Comparison of ENCODE assay signal across 9 cellular contexts in genomic region chr12:113056381-113056630, GRCh38. TPM values are rescaled to one million over a fixed set of nuclear protein-coding genes. Genes with fewer than 3 reads are reported as not detected.
A peak's percentile ranks its signal among the peaks of the same experiment; 100 is the strongest.
DNase-seq lines count a peak whose midpoint lies in the region; ATAC-seq and TF ChIP-seq lines count a peak whose summit lies in the region.
"Had no signal": no experiment of that assay in that cellular context is flagged by ENCODE, and none has a peak within 500 bp of the region (broad histone marks: within the 10 kb centered on the region; RNA-seq: fewer than 3 reads in every experiment).

No MANE protein-coding gene starts in this region.

- ATAC-seq in GM18505 (IDR thresholded peaks at IDR 0.05; ENCODE audit: unreplicated experiment) (no peak), esophagus mucosa (no peak)

- H4K91ac ChIP-seq in mesenchymal stem cell (ENCODE audit: low read length): no peak overlapping the region

- peak overlapping the region; percentile 79 for H3K4me2 ChIP-seq in mesenchymal stem cell (ENCODE audit: low read length, poor library complexity, severe bottlenecking)

- no peaks in the 10 kb centered on the region for H3K36me3 Mint-ChIP-seq in activated naive CD4-positive, alpha-beta T cell treated with anti-CD3 and anti-CD28 coated beads, Interleukin-2, amount 50 U/mL, for 24 hours

- no peak overlapping the region for H2BK5ac ChIP-seq in mesenchymal stem cell (ENCODE audit: low read depth, low read length, poor library complexity, severe bottlenecking)

- no peaks in the 10 kb centered on the region for H3K9me3 Mint-ChIP-seq in activated naive CD4-positive, alpha-beta T cell treated with anti-CD3 and anti-CD28 coated beads, Interleukin-2, amount 50 U/mL, for 24 hours

- H3K4me1 Mint-ChIP-seq in activated naive CD4-positive, alpha-beta T cell treated with anti-CD3 and anti-CD28 coated beads, Interleukin-2, amount 50 U/mL, for 24 hours: peaks cover 41% of the 10 kb centered on the region

- H3K14ac ChIP-seq in mesenchymal stem cell (ENCODE audit: low read length in 2 of 2): no peak overlapping the region

- H2AFZ ChIP-seq in mesenchymal stem cell (ENCODE audit: low read depth, low read length): no peak overlapping the region

- H3K4me3 ChIP-seq in astrocyte of the cerebellum (ENCODE audit: low read depth, low read length) (peak overlapping the region; percentile 35), mesenchymal stem cell (ENCODE audit: insufficient read depth in 1 of 2, low read depth in 1 of 2, low read length in 2 of 2) (peak overlapping the region; percentile 31 to 59), thymus (ENCODE audit: low read length) (peak overlapping the region; percentile 43)

- no peak overlapping the region for H2BK120ac ChIP-seq in mesenchymal stem cell (ENCODE audit: low read depth, low read length)

- peaks cover 11% of the 10 kb centered on the region for H3K4me1 ChIP-seq in mesenchymal stem cell (ENCODE audit: control insufficient read depth, insufficient read depth, low read depth, low read length)
- peaks cover 3% of the 10 kb centered on the region for H3K4me1 ChIP-seq in thymus (ENCODE audit: control insufficient read depth, insufficient read depth, low read length)
- H3K4me1 ChIP-seq: Caco-2 had no signal

- H3K18ac ChIP-seq in mesenchymal stem cell (ENCODE audit: low read depth in 1 of 2, low read length in 2 of 2): no peak overlapping the region

- no peak overlapping the region for H4K8ac ChIP-seq in mesenchymal stem cell (ENCODE audit: low read length)

- H3K9me3 ChIP-seq in mesenchymal stem cell (ENCODE audit: control insufficient read depth, low read length) (no peaks in the 10 kb centered on the region), thymus (ENCODE audit: control insufficient read depth) (no peaks in the 10 kb centered on the region)
- H3K9me3 ChIP-seq: Caco-2 had no signal

- H3K9ac ChIP-seq in mesenchymal stem cell (ENCODE audit: low read length): no peak overlapping the region

- no peaks in the 10 kb centered on the region for H3K27me3 Mint-ChIP-seq in activated naive CD4-positive, alpha-beta T cell treated with anti-CD3 and anti-CD28 coated beads, Interleukin-2, amount 50 U/mL, for 24 hours

- WGBS in mesenchymal stem cell: 48% methylated on average over 3 of the region's 8 CpGs
- 12% methylated on average over 8 of the region's 8 CpGs for WGBS in thymus

- H3K79me1 ChIP-seq in mesenchymal stem cell (replicated peaks; ENCODE audit: low read length, poor library complexity, severe bottlenecking): no peaks in the 10 kb centered on the region

- H3K27me3 ChIP-seq in mesenchymal stem cell (ENCODE audit: control insufficient read depth in 1 of 2, insufficient read depth in 1 of 2, low read length in 2 of 2): peaks cover 79 to 93% of the 10 kb centered on the region in 2 experiments
- H3K27me3 ChIP-seq in thymus (ENCODE audit: control insufficient read depth, insufficient read depth): peaks cover 16% of the 10 kb centered on the region

- H3K4me3 Mint-ChIP-seq in activated naive CD4-positive, alpha-beta T cell treated with anti-CD3 and anti-CD28 coated beads, Interleukin-2, amount 50 U/mL, for 24 hours: peak overlapping the region; percentile 81

- TF ChIP-seq POLR2A in GM18505 (IDR thresholded peaks at IDR 0.05; ENCODE audit: borderline replicate concordance, extremely low read depth, insufficient read depth, insufficient read length): no peak

- in situ Hi-C loops in astrocyte of the cerebellum (cut with HindIII; ENCODE audit: low sequenced_read_pairs): loop anchor here (25.0 kb wide), 1 partner anchor 106 kb away; no protein-coding TSS in a partner anchor

- no peak overlapping the region for H3K4ac ChIP-seq in mesenchymal stem cell (ENCODE audit: low read depth in 1 of 2, low read length in 2 of 2)

- H3K23ac ChIP-seq in mesenchymal stem cell (ENCODE audit: low read length in 2 of 2): no peak overlapping the region

- H2BK15ac ChIP-seq in mesenchymal stem cell (ENCODE audit: low read depth, poor library complexity, severe bottlenecking): no peak overlapping the region

- H2BK12ac ChIP-seq in mesenchymal stem cell (ENCODE audit: low read length in 2 of 2): no peak overlapping the region

- H3K36me3 ChIP-seq in mesenchymal stem cell (ENCODE audit: control insufficient read depth in 1 of 2, insufficient read depth in 2 of 2, low read depth in 1 of 2, low read length in 2 of 2): no peaks in the 10 kb centered on the region
- no peaks in the 10 kb centered on the region for H3K36me3 ChIP-seq in thymus (ENCODE audit: control insufficient read depth, insufficient read depth)

- H3K27ac Mint-ChIP-seq in activated naive CD4-positive, alpha-beta T cell treated with anti-CD3 and anti-CD28 coated beads, Interleukin-2, amount 50 U/mL, for 24 hours: peak overlapping the region; percentile 78

- no peak overlapping the region for H3K27ac ChIP-seq in mesenchymal stem cell (ENCODE audit: low read length, poor library complexity, severe bottlenecking)
- no peak overlapping the region for H3K27ac ChIP-seq in thymus (ENCODE audit: low read depth)

- TF ChIP-seq CTCF in astrocyte of the cerebellum (IDR thresholded peaks at IDR 0.05; ENCODE audit: low read depth, low read length, missing control alignments): no peak

- DNase-seq in activated naive CD4-positive, alpha-beta T cell (lab: John Stamatoyannopoulos, UW): no peak
- DNase-seq in astrocyte of the cerebellum (ENCODE audit: low read depth) (no peak), mesenchymal stem cell (no peak), NCI-H1436 treated with DMSO at 0.1 percent for 48 hours (lab: John Stamatoyannopoulos, UW) (no peak)
- DNase-seq: Caco-2 had no signal

- no peak overlapping the region for H2AK5ac ChIP-seq in mesenchymal stem cell (ENCODE audit: low read length, severe bottlenecking)

RNA-seq across cellular contexts. Expression of gene DTX1, which starts 0.2 kb away (rescaled TPM):
- polyA plus RNA-seq in mesenchymal stem cell (2013, experiment 1 of 2): 0.01 TPM
- polyA plus RNA-seq in mesenchymal stem cell (2013, experiment 2 of 2): not detected
- 2.1 TPM for polyA plus RNA-seq in thymus
- total RNA-seq in esophagus mucosa: 0.68 TPM
- total RNA-seq: Caco-2 had no signal
